Comparison of ENCODE assay signal across 11 cellular contexts in genomic region chr6:13488896-13489237, GRCh38. TPM values are rescaled to one million over a fixed set of nuclear protein-coding genes. Genes with fewer than 3 reads are reported as not detected.
DNase-seq lines count a peak whose midpoint lies in the region; ATAC-seq and TF ChIP-seq lines count a peak whose summit lies in the region.
"Had no signal": no experiment of that assay in that cellular context is flagged by ENCODE, and none has a peak within 500 bp of the region (broad histone marks: within the 10 kb centered on the region; RNA-seq: fewer than 3 reads in every experiment).

No MANE protein-coding gene starts in this region.

- H3K4me1 Mint-ChIP-seq in Calu3 (ENCODE audit: low read depth, unreplicated experiment) = peaks cover 20% of the 10 kb centered on the region
- H3K4me1 Mint-ChIP-seq in naive thymus-derived CD8-positive, alpha-beta T cell = peaks cover 14 to 30% (median 27%) of the 10 kb centered on the region in 4 donors

- POLR2A ChIA-PET in naive thymus-derived CD8-positive, alpha-beta T cell (lab: Charles Lee) = no interaction called here

- TF ChIP-seq CTCF in Calu3 (IDR thresholded peaks at IDR 0.05; ENCODE audit: unreplicated experiment) (no peak), dorsolateral prefrontal cortex (IDR thresholded peaks at IDR 0.05 in 54 of 56, conservative IDR thresholded peaks at IDR 0.05 in 2 of 56; ENCODE audit: low read depth in 1 of 56, partially characterized antibody in 56 of 56) (no peak), Peyer's patch (IDR thresholded peaks at IDR 0.05) (no peak)

- no peak for TF ChIP-seq POLR2A in Peyer's patch (IDR thresholded peaks at IDR 0.05)

- intact Hi-C loops in Calu3 (cut with micrococcal nuclease; ENCODE audit: unreplicated experiment) = no loop called here
- intact Hi-C loops in dorsolateral prefrontal cortex (cut with DNase I) = loop anchor here (5.0 to 10.0 kb wide), 6 partner anchors 37 to 223 kb away; partner anchors contain the start of gene RANBP9 (in 1 of the 2)

- H3K4me3 ChIP-seq in BLaER1 treated with 17β-estradiol and CSF1 and Interleukin-3, amounts not matched to agents 10 nM and 100 nM = no peak overlapping the region
- peak overlapping the region in 12 of 59 donors; percentile 70 to 94 (median 82) for H3K4me3 ChIP-seq in dorsolateral prefrontal cortex
- no peak overlapping the region for H3K4me3 ChIP-seq in Peyer's patch
- H3K4me3 ChIP-seq: SK-N-MC had no signal

- CTCF ChIA-PET in Calu3 (lab: Charles Lee) = no interaction called here

- no peaks in the 10 kb centered on the region for H3K27me3 Mint-ChIP-seq in Calu3 (ENCODE audit: unreplicated experiment)
- H3K27me3 Mint-ChIP-seq in naive thymus-derived CD8-positive, alpha-beta T cell = peaks cover 0 to 9% (median 7%) of the 10 kb centered on the region in 5 donors

- H3K9me3 Mint-ChIP-seq in Calu3 (ENCODE audit: low read depth, unreplicated experiment) = no peaks in the 10 kb centered on the region
- H3K9me3 Mint-ChIP-seq in naive thymus-derived CD8-positive, alpha-beta T cell = no peaks in the 10 kb centered on the region

- no peak for ATAC-seq in naive thymus-derived CD8-positive, alpha-beta T cell
- ATAC-seq in GM21360 (IDR thresholded peaks at IDR 0.05; ENCODE audit: unreplicated experiment) (no peak), HG02885 (IDR thresholded peaks at IDR 0.05; ENCODE audit: poor library complexity, unreplicated experiment) (no peak)

- H3K4me3 Mint-ChIP-seq in Calu3 (ENCODE audit: low read depth, unreplicated experiment) = peak overlapping the region; percentile 90
- peak overlapping the region; percentile 40 to 93 (median 88) for H3K4me3 Mint-ChIP-seq in naive thymus-derived CD8-positive, alpha-beta T cell

- no peaks in the 10 kb centered on the region for H3K9me3 ChIP-seq in BLaER1 treated with 17β-estradiol and CSF1 and Interleukin-3, amounts not matched to agents 10 nM and 100 nM (replicated peaks in 1 of 11)
- no peaks in the 10 kb centered on the region for H3K9me3 ChIP-seq in Peyer's patch

- no peak for DNase-seq in Calu3
- DNase-seq in dorsolateral prefrontal cortex = no peak
- no peak for DNase-seq in naive thymus-derived CD8-positive, alpha-beta T cell
- no peak for DNase-seq in Peyer's patch
- DNase-seq in NCI-H1092 treated with DMSO at 0.1 percent for 48 hours (lab: John Stamatoyannopoulos, UW) = no peak
- DNase-seq: activated CD4-positive, CD25-positive, alpha-beta regulatory T cell; GF-D8 had no signal

- H3K27ac ChIP-seq in BLaER1 treated with 17β-estradiol and CSF1 and Interleukin-3, amounts not matched to agents 10 nM and 100 nM = no peak overlapping the region
- H3K27ac ChIP-seq in dorsolateral prefrontal cortex (peak overlapping the region in 31 of 59 donors; percentile 2 to 93 (median 85)), Peyer's patch (no peak overlapping the region)
- H3K27ac ChIP-seq: SK-N-MC had no signal

- H3K27me3 ChIP-seq in BLaER1 treated with 17β-estradiol and CSF1 and Interleukin-3, amounts not matched to agents 10 nM and 100 nM = peaks cover 0 to 4% (median 0%) of the 10 kb centered on the region in 11 experiments; a peak in 1 of 22 replicates
- H3K27me3 ChIP-seq in dorsolateral prefrontal cortex (no peaks in the 10 kb centered on the region), Peyer's patch (no peaks in the 10 kb centered on the region)

- H4K20me1 ChIP-seq in BLaER1 treated with 17β-estradiol and CSF1 and Interleukin-3, amounts not matched to agents 10 nM and 100 nM = peaks cover 0 to 9% (median 0%) of the 10 kb centered on the region in 11 experiments; a peak in 6 of 22 replicates

- peaks cover 33% of the 10 kb centered on the region for H3K36me3 Mint-ChIP-seq in Calu3 (ENCODE audit: insufficient read depth, unreplicated experiment)
- no peaks in the 10 kb centered on the region for H3K36me3 Mint-ChIP-seq in naive thymus-derived CD8-positive, alpha-beta T cell

- H3K4me2 ChIP-seq in BLaER1 treated with 17β-estradiol and CSF1 and Interleukin-3, amounts not matched to agents 10 nM and 100 nM = peak overlapping the region in 9 of 11 experiments; percentile 93 to 99 (median 96); a peak in 16 of 22 replicates

- H3K4me1 ChIP-seq in BLaER1 treated with 17β-estradiol and CSF1 and Interleukin-3, amounts not matched to agents 10 nM and 100 nM = peaks cover 20 to 34% (median 28%) of the 10 kb centered on the region in 10 experiments
- peaks cover 0 to 23% (median 3%) of the 10 kb centered on the region in 4 donors for H3K4me1 ChIP-seq in Peyer's patch

- no TSS peak for BruUV-seq in Calu3 (replicated peaks; lab: Mats Ljungman, UMichigan)

- no peaks in the 10 kb centered on the region for H3K36me3 ChIP-seq in BLaER1 treated with 17β-estradiol and CSF1 and Interleukin-3, amounts not matched to agents 10 nM and 100 nM
- no peaks in the 10 kb centered on the region for H3K36me3 ChIP-seq in Peyer's patch

- no peak overlapping the region for H3K9ac ChIP-seq in BLaER1 treated with 17β-estradiol and CSF1 and Interleukin-3, amounts not matched to agents 10 nM and 100 nM

- no peak overlapping the region for H3K27ac Mint-ChIP-seq in Calu3 (ENCODE audit: unreplicated experiment)
- peak overlapping the region in 2 of 10 donors; percentile 34 to 40 for H3K27ac Mint-ChIP-seq in naive thymus-derived CD8-positive, alpha-beta T cell

RNA-seq across cellular contexts. Expression of gene GFOD1, which starts 1.5 kb away (rescaled TPM):
- 8.7 and 9.5 TPM in 2 replicates for total RNA-seq in Calu3 (2022)
- 100 to 1,000 TPM in 61 of 120 experiments, 10 to 100 TPM in 59; 36.8 to 141 (median 101) TPM for total RNA-seq in dorsolateral prefrontal cortex
- total RNA-seq in naive thymus-derived CD8-positive, alpha-beta T cell = 1 to 10 TPM; 1.7 to 2.0 TPM
- 1 to 10 TPM in 1 of 3 donors, under 1 TPM in 2; 0.08 to 1.2 (median 0.88) TPM for polyA plus RNA-seq in naive thymus-derived CD8-positive, alpha-beta T cell
- total RNA-seq in Peyer's patch = 10 to 100 TPM; 10.7 to 24.2 (median 17.6) TPM

Comparison
In these comparisons a context has a peak if more than half of its experiments do, and no peak if none do; other contexts are left out.
1. H3K27ac ChIP-seq: peak in dorsolateral prefrontal cortex (31 of 59); none in BLaER1 treated with 17β-estradiol and CSF1 and Interleukin-3, amounts not matched to agents 10 nM and 100 nM (0 of 11) and Peyer's patch (0 of 4).